In genomic region chr6:16260602-16261001, GRCh38 we compare ENCODE assay signal across 1 cellular context. TPM values are rescaled to one million over a fixed set of nuclear protein-coding genes. Genes with fewer than 3 reads are reported as not detected.
"Had no signal": no experiment of that assay in that cellular context is flagged by ENCODE, and none has a peak within 500 bp of the region (broad histone marks: within the 10 kb centered on the region; RNA-seq: fewer than 3 reads in every experiment).

No MANE protein-coding gene starts in this region.

RNA-seq across cellular contexts. Expression of gene GMPR, which starts 22.2 kb away (rescaled TPM):
- total RNA-seq: activated T-cell treated with anti-CD3 and anti-CD28 coated beads, Interleukin-2, amount 50 U/mL, for 72 hours had no signal
